In the genomic region with DNA sequence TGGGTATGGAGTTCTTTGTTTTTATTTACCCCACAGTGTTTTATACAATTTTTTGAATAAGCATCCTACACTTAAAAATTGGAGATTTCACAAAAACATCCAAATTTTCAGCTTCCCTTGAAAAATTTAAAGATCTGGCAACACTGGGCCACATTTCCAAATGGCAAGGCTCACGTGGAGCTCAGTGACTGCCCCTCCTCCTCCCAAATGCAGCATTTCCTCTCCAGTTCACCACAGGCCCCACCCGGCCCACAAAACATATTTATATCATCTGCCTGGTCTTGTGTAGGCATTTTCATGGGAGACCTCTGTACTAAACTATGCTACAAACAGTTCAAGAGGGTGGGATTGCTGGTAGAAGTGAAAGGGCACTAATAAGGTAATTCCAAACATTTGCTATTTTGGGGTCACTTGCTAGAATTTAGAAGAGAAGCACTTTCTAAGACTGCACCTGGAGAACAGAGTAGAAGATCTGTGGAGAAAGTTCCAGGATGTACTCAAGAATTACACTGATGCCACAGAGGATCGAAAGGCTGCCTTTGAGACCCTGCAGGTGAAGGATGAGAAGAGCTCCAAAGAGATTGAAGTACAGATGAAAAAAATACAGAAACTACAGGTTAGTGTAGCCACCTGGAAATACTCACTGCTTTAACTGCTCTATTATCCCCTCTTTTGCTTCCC, we compare ENCODE assay signal across 12 cellular contexts. TPM values are rescaled to one million over a fixed set of nuclear protein-coding genes. Genes with fewer than 3 reads are reported as not detected.
A peak's percentile ranks its signal among the peaks of the same experiment; 100 is the strongest.
DNase-seq lines count a peak whose midpoint lies in the region; ATAC-seq, FAIRE-seq and TF ChIP-seq lines count a peak whose summit lies in the region.
"Had no signal": no experiment of that assay in that cellular context is flagged by ENCODE, and none has a peak within 500 bp of the region (broad histone marks: within the 10 kb centered on the region; RNA-seq: fewer than 3 reads in every experiment).

No MANE protein-coding gene starts in this region.

- DNase-seq in activated CD4-positive, CD25-positive, alpha-beta regulatory T cell treated with anti-CD3 and anti-CD28 coated beads, Interleukin-2, amount 50 U/mL, for 72 hours: no peak
- DNase-seq in activated B cell treated with CpG ODN at 0.5 μM for 24 hours (no peak), adipocyte (ENCODE audit: low read depth) (peak; percentile 21), endodermal cell (no peak), urothelium cell line (ENCODE audit: low spot score) (no peak)
- DNase-seq in stimulated activated naive CD8-positive, alpha-beta T cell treated with anti-CD3 and anti-CD28 coated beads, Interleukin-15, Interleukin-2, amounts not matched to agents 100 U/mL and 50 U/mL, for 24 hours: peak; percentile 36
- DNase-seq: brain microvascular endothelial cell, NCI-H526 treated with DMSO at 0.1 percent for 48 hours had no signal

- no peak overlapping the region for H3K27ac ChIP-seq in endodermal cell (ENCODE audit: low read depth, low read length)
- H3K27ac ChIP-seq: brain microvascular endothelial cell had no signal

- H3K9me3 Mint-ChIP-seq in activated B cell treated with CpG ODN at 0.5 μM for 24 hours (no peaks in the 10 kb centered on the region), endodermal cell (peaks cover 14% of the 10 kb centered on the region)

- no peaks in the 10 kb centered on the region for H3K9me3 ChIP-seq in adipocyte (ENCODE audit: control insufficient read depth, low read length)
- H3K9me3 ChIP-seq in endodermal cell (ENCODE audit: control insufficient read depth, low read length): peaks cover 15% of the 10 kb centered on the region

- POLR2A ChIA-PET in activated B cell treated with CpG ODN at 0.5 μM for 24 hours (lab: Charles Lee): no interaction called here

- H3K27ac Mint-ChIP-seq in activated B cell treated with CpG ODN at 0.5 μM for 24 hours (peak overlapping the region; percentile 16), endodermal cell (no peak overlapping the region)

- H3K4me1 Mint-ChIP-seq in activated B cell treated with CpG ODN at 0.5 μM for 24 hours: peaks cover 21% of the 10 kb centered on the region
- peaks cover 4% of the 10 kb centered on the region for H3K4me1 Mint-ChIP-seq in endodermal cell

- H3K9ac ChIP-seq in adipocyte (ENCODE audit: low read length): no peak overlapping the region
- H3K9ac ChIP-seq in endodermal cell (ENCODE audit: extremely low read depth, low read length, poor library complexity, severe bottlenecking): no peak overlapping the region

- H3K4me1 ChIP-seq in adipocyte (ENCODE audit: control insufficient read depth, insufficient read depth, low read length) (no peaks in the 10 kb centered on the region), endodermal cell (ENCODE audit: control insufficient read depth, insufficient read depth, low read length) (no peaks in the 10 kb centered on the region)

- CTCF ChIA-PET in activated B cell treated with CpG ODN at 0.5 μM for 24 hours (lab: Charles Lee): interaction anchor here (0.6 kb wide), 1 partner anchor 29 kb away, joined by 3 read pairs; no protein-coding TSS in a partner anchor

- FAIRE-seq in urothelium cell line (lab: Jason Lieb, UNC): no peak
- FAIRE-seq: A204.1 had no signal

- TF ChIP-seq CTCF in activated B cell treated with CpG ODN at 0.5 μM for 24 hours (IDR thresholded peaks at IDR 0.05) (no peak), endodermal cell (conservative IDR thresholded peaks at IDR 0.05) (no peak)

- H3K4me3 Mint-ChIP-seq in activated B cell treated with CpG ODN at 0.5 μM for 24 hours (peak overlapping the region; percentile 15), endodermal cell (no peak overlapping the region)

- no peaks in the 10 kb centered on the region for H3K27me3 Mint-ChIP-seq in activated B cell treated with CpG ODN at 0.5 μM for 24 hours
- no peaks in the 10 kb centered on the region for H3K27me3 Mint-ChIP-seq in endodermal cell (ENCODE audit: insufficient read depth)

- intact Hi-C loops in activated B cell treated with CpG ODN at 0.5 μM for 24 hours (cut with micrococcal nuclease): no loop called here

- H3K4me3 ChIP-seq in adipocyte (ENCODE audit: low read length) (no peak overlapping the region), endodermal cell (ENCODE audit: low read length) (no peak overlapping the region)

- H3K27me3 ChIP-seq in adipocyte (replicated peaks; ENCODE audit: control insufficient read depth, insufficient read depth, low read length): no peaks in the 10 kb centered on the region
- H3K27me3 ChIP-seq in endodermal cell (ENCODE audit: control insufficient read depth, insufficient read depth, low read length, poor library complexity, severe bottlenecking): no peaks in the 10 kb centered on the region
- H3K27me3 ChIP-seq: brain microvascular endothelial cell had no signal

- H3K36me3 ChIP-seq in adipocyte (ENCODE audit: control insufficient read depth, insufficient read depth, low read length, severe bottlenecking): peaks cover 21% of the 10 kb centered on the region
- peaks cover 36% of the 10 kb centered on the region for H3K36me3 ChIP-seq in endodermal cell (ENCODE audit: control insufficient read depth, insufficient read depth, low read length)

- peaks cover 17% of the 10 kb centered on the region for H3K36me3 Mint-ChIP-seq in activated B cell treated with CpG ODN at 0.5 μM for 24 hours (ENCODE audit: low read depth)
- peaks cover 31% of the 10 kb centered on the region for H3K36me3 Mint-ChIP-seq in endodermal cell (ENCODE audit: low read depth)

- 94 to 95% methylated on average over 2 to 3 of the region's 3 CpGs for WGBS in endodermal cell (ENCODE audit: insufficient coverage in 1 of 2, insufficient read length in 1 of 2), 2 experiments

- peak; percentile 53 to 71 for ATAC-seq in activated CD4-positive, CD25-positive, alpha-beta regulatory T cell treated with anti-CD3 and anti-CD28 coated beads, Interleukin-2, amount 50 U/mL, for 24 hours
- ATAC-seq in activated B cell treated with CpG ODN at 0.5 μM for 24 hours (ENCODE audit: low read depth): no peak
- no peak for ATAC-seq in stimulated activated naive CD8-positive, alpha-beta T cell treated with anti-CD3 and anti-CD28 coated beads, Interleukin-15, Interleukin-2, amounts not matched to agents 100 U/mL and 50 U/mL, for 24 hours
- no peak for ATAC-seq in HG03432 (IDR thresholded peaks at IDR 0.05; ENCODE audit: unreplicated experiment)
- ATAC-seq: left colon had no signal

RNA-seq across cellular contexts. Expression of gene FKBP11, which starts 7.3 kb away (rescaled TPM):
- total RNA-seq in activated B cell treated with CpG ODN at 0.5 μM for 24 hours (22.9 and 26.1 TPM in 2 replicates), endodermal cell (10 to 100 TPM; 30.1 to 30.7 TPM)
- 17.4 TPM for polyA plus RNA-seq in endodermal cell (2013, experiment 1 of 2)
- polyA plus RNA-seq in endodermal cell (2013, experiment 2 of 2): 17.0 TPM

RNA-seq across cellular contexts. Expression of gene ARF3, which starts 39.3 kb away (rescaled TPM):
- 113 and 119 TPM in 2 replicates for total RNA-seq in activated B cell treated with CpG ODN at 0.5 μM for 24 hours
- total RNA-seq in endodermal cell: 100 to 1,000 TPM; 237 to 288 TPM
- 112 TPM for polyA plus RNA-seq in endodermal cell (2013, experiment 1 of 2)
- 102 TPM for polyA plus RNA-seq in endodermal cell (2013, experiment 2 of 2)

RNA-seq across cellular contexts. Expression of gene RND1, which starts 52.3 kb away (rescaled TPM):
- total RNA-seq in activated B cell treated with CpG ODN at 0.5 μM for 24 hours (4.9 and 5.9 TPM in 2 replicates), endodermal cell (10 to 100 TPM; 10.7 to 18.9 TPM)
- polyA plus RNA-seq in endodermal cell (2013, experiment 1 of 2): 21.7 TPM
- polyA plus RNA-seq in endodermal cell (2013, experiment 2 of 2): 19.7 TPM

RNA-seq across cellular contexts. Expression of gene WNT10B, which starts 53.5 kb away (rescaled TPM):
- total RNA-seq in activated B cell treated with CpG ODN at 0.5 μM for 24 hours (0.22 TPM in 1 of 2 replicates, not detected in the other), endodermal cell (under 1 TPM; 0.20 to 0.29 TPM)
- 10.8 TPM for polyA plus RNA-seq in endodermal cell (2013, experiment 1 of 2)
- 7.3 TPM for polyA plus RNA-seq in endodermal cell (2013, experiment 2 of 2)

Comparison
In these comparisons a context has a peak if more than half of its experiments do, and no peak if none do; other contexts are left out.
1. ATAC-seq: peak in activated CD4-positive, CD25-positive, alpha-beta regulatory T cell treated with anti-CD3 and anti-CD28 coated beads, Interleukin-2, amount 50 U/mL, for 24 hours (2 of 2); none in activated B cell treated with CpG ODN at 0.5 μM for 24 hours (single experiment), stimulated activated naive CD8-positive, alpha-beta T cell treated with anti-CD3 and anti-CD28 coated beads, Interleukin-15, Interleukin-2, amounts not matched to agents 100 U/mL and 50 U/mL, for 24 hours (single experiment) and HG03432 (single experiment).
2. DNase-seq: peak in adipocyte (single experiment) and stimulated activated naive CD8-positive, alpha-beta T cell treated with anti-CD3 and anti-CD28 coated beads, Interleukin-15, Interleukin-2, amounts not matched to agents 100 U/mL and 50 U/mL, for 24 hours (single experiment); none in activated CD4-positive, CD25-positive, alpha-beta regulatory T cell treated with anti-CD3 and anti-CD28 coated beads, Interleukin-2, amount 50 U/mL, for 72 hours (single experiment), activated B cell treated with CpG ODN at 0.5 μM for 24 hours (single experiment), endodermal cell (single experiment) and urothelium cell line (single experiment).